Comparison of ENCODE assay signal across 1 cellular context in the genomic region with DNA sequence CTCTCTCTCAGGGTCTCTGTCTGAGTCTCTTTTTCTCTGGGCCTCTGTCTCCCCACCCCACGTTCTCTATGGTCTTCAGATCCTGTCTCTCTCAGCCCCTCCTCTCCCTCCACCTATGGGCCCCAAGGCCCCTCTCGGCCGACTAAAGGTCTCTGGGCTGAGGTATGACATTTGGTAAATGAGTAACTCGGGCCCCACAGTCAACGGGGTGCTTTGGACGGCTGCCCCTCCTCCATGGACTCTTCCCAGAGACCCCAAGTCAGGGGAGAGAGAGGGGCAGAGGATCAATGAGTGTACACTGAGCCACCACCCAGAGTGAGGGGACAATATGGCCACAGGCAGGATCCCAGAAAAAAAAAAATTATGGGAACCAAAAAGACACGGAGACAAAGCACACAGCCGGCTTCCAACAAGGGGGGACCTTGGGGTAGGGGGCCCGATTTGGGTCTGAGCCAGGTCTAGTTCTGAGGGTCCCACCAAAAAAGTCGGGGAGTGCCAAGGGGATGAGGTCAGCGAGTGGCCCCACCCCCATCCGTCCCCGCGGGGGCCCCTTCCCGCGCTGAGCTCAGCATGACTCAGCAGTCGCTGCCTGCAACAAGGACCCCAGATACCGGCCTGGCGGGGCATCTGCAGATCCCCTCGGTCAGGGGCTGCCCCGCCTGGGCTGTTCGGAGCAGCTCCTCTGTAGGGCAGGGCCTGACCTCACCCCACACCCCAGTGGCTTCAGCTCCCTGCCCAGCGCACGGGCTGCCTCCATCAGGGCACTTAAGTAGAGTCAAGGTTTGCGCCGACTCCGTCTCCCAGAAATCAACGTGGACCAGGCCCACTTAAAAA.
TF ChIP-seq lines count a peak whose summit lies in the region.

No MANE protein-coding gene starts in this region.

TF ChIP-seq in HepG2, 621 proteins besides CTCF, POLR2A, EP300 and RAD21 (continued from another document and continues in another):
- TF ChIP-seq ZNF10 (CRISPR knock-in tag; IDR thresholded peaks at IDR 0.05; ENCODE audit: borderline replicate concordance, low read depth) (no peak), MEIS2 (CRISPR knock-in tag; IDR thresholded peaks at IDR 0.05) (no peak), TRIM24 (CRISPR knock-in tag; IDR thresholded peaks at IDR 0.05) (peak; percentile 18; the same call in 1 of the 2 replicates), ZSCAN9 (CRISPR knock-in tag; IDR thresholded peaks at IDR 0.05; ENCODE audit: borderline replicate concordance) (peak; percentile 74), U2AF1 (optimal IDR thresholded peaks at IDR 0.05; ENCODE audit: low read depth, low read length) (peak; percentile 89), ZNF20 (CRISPR knock-in tag; IDR thresholded peaks at IDR 0.05) (no peak), HNRNPK (IDR thresholded peaks at IDR 0.05; ENCODE audit: low read depth, low read length, poor library complexity, severe bottlenecking) (peak; percentile 3), SKI (IDR thresholded peaks at IDR 0.05; ENCODE audit: partially characterized antibody) (peak; percentile 55), ZSCAN21 (CRISPR knock-in tag; IDR thresholded peaks at IDR 0.05; ENCODE audit: borderline replicate concordance) (0 out of 2 replicates have a peak, but pooled peaks have one; percentile 61), ESRRA (CRISPR knock-in tag; IDR thresholded peaks at IDR 0.05; ENCODE audit: low read depth) (no peak; the same call in none of the 2 replicates), ZEB1 (IDR thresholded peaks at IDR 0.05; ENCODE audit: insufficient replicate concordance, low read depth) (no peak), SRF (IDR thresholded peaks at IDR 0.05; ENCODE audit: low read depth, low read length) (no peak), SP2 (CRISPR knock-in tag; IDR thresholded peaks at IDR 0.05) (0 out of 2 replicates have a peak, but pooled peaks have one; percentile 29), KLF15 (CRISPR knock-in tag; IDR thresholded peaks at IDR 0.05; ENCODE audit: borderline replicate concordance) (no peak), ZNF484 (CRISPR knock-in tag; IDR thresholded peaks at IDR 0.05; ENCODE audit: borderline replicate concordance, low read depth) (no peak), TFE3 (CRISPR knock-in tag; IDR thresholded peaks at IDR 0.05) (peak; percentile 26), ZNF230 (CRISPR knock-in tag; IDR thresholded peaks at IDR 0.05) (peak; percentile 82; the same call in 1 of the 2 replicates), SRSF4 (IDR thresholded peaks at IDR 0.05; ENCODE audit: low read depth, low read length, poor library complexity, severe bottlenecking) (no peak), CBX2 (IDR thresholded peaks at IDR 0.05; ENCODE audit: low read depth, low read length) (no peak), CBX2 (CRISPR knock-in tag; IDR thresholded peaks at IDR 0.05; ENCODE audit: low read depth) (no peak), ZMYM3 (CRISPR knock-in tag; IDR thresholded peaks at IDR 0.05) (no peak; the same call in 1 of the 2 replicates), ARID4A (CRISPR knock-in tag; IDR thresholded peaks at IDR 0.05; ENCODE audit: borderline replicate concordance) (peak; percentile 79), ZFAT (CRISPR knock-in tag; conservative IDR thresholded peaks at IDR 0.05) (no peak), ZNF562 (CRISPR knock-in tag; IDR thresholded peaks at IDR 0.05; ENCODE audit: borderline replicate concordance) (no peak), ZNF629 (CRISPR knock-in tag; conservative IDR thresholded peaks at IDR 0.05) (0 out of 2 replicates have a peak, but pooled peaks have one; percentile 20), NR3C1 (CRISPR knock-in tag; IDR thresholded peaks at IDR 0.05) (no peak), SMARCC2 (IDR thresholded peaks at IDR 0.05) (no peak), JUND (CRISPR knock-in tag; IDR thresholded peaks at IDR 0.05) (peak; percentile 90), EED (CRISPR knock-in tag; IDR thresholded peaks at IDR 0.05) (no peak), XRCC5 (optimal IDR thresholded peaks at IDR 0.05; ENCODE audit: low read length) (peak; percentile 86), ZNF549 (CRISPR knock-in tag; IDR thresholded peaks at IDR 0.05) (no peak), ZNF644 (CRISPR knock-in tag; IDR thresholded peaks at IDR 0.05; ENCODE audit: low read depth) (peak; percentile 47), ZNF33A (CRISPR knock-in tag; IDR thresholded peaks at IDR 0.05; ENCODE audit: borderline replicate concordance) (no peak), ZNF660 (CRISPR knock-in tag; IDR thresholded peaks at IDR 0.05; ENCODE audit: borderline replicate concordance, low read depth) (no peak), ZNF101 (CRISPR knock-in tag; IDR thresholded peaks at IDR 0.05; ENCODE audit: borderline replicate concordance, low read depth) (no peak), EEA1 (CRISPR knock-in tag; IDR thresholded peaks at IDR 0.05; ENCODE audit: borderline replicate concordance) (peak; percentile 81; the same call in 1 of the 2 replicates), ZNF792 (CRISPR knock-in tag; IDR thresholded peaks at IDR 0.05) (peak; percentile 17; the same call in 1 of the 2 replicates), ZNF746 (CRISPR knock-in tag; IDR thresholded peaks at IDR 0.05) (peak; percentile 75; the same call in 1 of the 2 replicates), NCOR1 (IDR thresholded peaks at IDR 0.05; ENCODE audit: borderline replicate concordance, low read length) (peak; percentile 88; the same call in 1 of the 2 replicates), ZNF615 (CRISPR knock-in tag; IDR thresholded peaks at IDR 0.05; ENCODE audit: borderline replicate concordance) (0 out of 2 replicates have a peak, but pooled peaks have one; percentile 6), PAXIP1 (CRISPR knock-in tag; conservative IDR thresholded peaks at IDR 0.05) (peak; percentile 99), ZNF878 (CRISPR knock-in tag; IDR thresholded peaks at IDR 0.05) (0 out of 2 replicates have a peak, but pooled peaks have one; percentile 81), TOE1 (CRISPR knock-in tag; IDR thresholded peaks at IDR 0.05) (peak; percentile 86), IRF9 (CRISPR knock-in tag; IDR thresholded peaks at IDR 0.05; ENCODE audit: borderline replicate concordance) (0 out of 2 replicates have a peak, but pooled peaks have one; percentile 42), ZNF224 (CRISPR knock-in tag; IDR thresholded peaks at IDR 0.05) (no peak), PHF21A (CRISPR knock-in tag; IDR thresholded peaks at IDR 0.05) (peak; percentile 94)
- TF ChIP-seq, protein P1, sequence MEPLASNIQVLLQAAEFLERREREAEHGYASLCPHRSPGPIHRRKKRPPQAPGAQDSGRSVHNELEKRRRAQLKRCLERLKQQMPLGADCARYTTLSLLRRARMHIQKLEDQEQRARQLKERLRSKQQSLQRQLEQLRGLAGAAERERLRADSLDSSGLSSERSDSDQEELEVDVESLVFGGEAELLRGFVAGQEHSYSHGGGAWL (CRISPR knock-in tag; IDR thresholded peaks at IDR 0.05) = peak; percentile 88
- TF ChIP-seq, protein P2, sequence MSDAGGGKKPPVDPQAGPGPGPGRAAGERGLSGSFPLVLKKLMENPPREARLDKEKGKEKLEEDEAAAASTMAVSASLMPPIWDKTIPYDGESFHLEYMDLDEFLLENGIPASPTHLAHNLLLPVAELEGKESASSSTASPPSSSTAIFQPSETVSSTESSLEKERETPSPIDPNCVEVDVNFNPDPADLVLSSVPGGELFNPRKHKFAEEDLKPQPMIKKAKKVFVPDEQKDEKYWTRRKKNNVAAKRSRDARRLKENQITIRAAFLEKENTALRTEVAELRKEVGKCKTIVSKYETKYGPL (CRISPR knock-in tag; IDR thresholded peaks at IDR 0.05) = no peak
- TF ChIP-seq, protein P3, sequence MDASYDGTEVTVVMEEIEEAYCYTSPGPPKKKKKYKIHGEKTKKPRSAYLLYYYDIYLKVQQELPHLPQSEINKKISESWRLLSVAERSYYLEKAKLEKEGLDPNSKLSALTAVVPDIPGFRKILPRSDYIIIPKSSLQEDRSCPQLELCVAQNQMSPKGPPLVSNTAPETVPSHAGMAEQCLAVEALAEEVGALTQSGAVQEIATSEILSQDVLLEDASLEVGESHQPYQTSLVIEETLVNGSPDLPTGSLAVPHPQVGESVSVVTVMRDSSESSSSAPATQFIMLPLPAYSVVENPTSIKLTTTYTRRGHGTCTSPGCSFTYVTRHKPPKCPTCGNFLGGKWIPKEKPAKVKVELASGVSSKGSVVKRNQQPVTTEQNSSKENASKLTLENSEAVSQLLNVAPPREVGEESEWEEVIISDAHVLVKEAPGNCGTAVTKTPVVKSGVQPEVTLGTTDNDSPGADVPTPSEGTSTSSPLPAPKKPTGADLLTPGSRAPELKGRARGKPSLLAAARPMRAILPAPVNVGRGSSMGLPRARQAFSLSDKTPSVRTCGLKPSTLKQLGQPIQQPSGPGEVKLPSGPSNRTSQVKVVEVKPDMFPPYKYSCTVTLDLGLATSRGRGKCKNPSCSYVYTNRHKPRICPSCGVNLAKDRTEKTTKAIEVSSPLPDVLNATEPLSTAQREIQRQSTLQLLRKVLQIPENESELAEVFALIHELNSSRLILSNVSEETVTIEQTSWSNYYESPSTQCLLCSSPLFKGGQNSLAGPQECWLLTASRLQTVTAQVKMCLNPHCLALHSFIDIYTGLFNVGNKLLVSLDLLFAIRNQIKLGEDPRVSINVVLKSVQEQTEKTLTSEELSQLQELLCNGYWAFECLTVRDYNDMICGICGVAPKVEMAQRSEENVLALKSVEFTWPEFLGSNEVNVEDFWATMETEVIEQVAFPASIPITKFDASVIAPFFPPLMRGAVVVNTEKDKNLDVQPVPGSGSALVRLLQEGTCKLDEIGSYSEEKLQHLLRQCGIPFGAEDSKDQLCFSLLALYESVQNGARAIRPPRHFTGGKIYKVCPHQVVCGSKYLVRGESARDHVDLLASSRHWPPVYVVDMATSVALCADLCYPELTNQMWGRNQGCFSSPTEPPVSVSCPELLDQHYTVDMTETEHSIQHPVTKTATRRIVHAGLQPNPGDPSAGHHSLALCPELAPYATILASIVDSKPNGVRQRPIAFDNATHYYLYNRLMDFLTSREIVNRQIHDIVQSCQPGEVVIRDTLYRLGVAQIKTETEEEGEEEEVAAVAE (CRISPR knock-in tag; IDR thresholded peaks at IDR 0.05; ENCODE audit: borderline replicate concordance) = no peak
